Comparison of ENCODE assay signal across 1 cellular context in genomic region chr12:131933387-131933786, GRCh38.
TF ChIP-seq lines count a peak whose summit lies in the region.

No MANE protein-coding gene starts in this region.

TF ChIP-seq in K562, 482 proteins besides CTCF, POLR2A, EP300 and RAD21:
- TF ChIP-seq ZNF695 (CRISPR knock-in tag; IDR thresholded peaks at IDR 0.05) (no peak), CBX5 (IDR thresholded peaks at IDR 0.05; ENCODE audit: borderline replicate concordance, low read depth) (no peak), MED1 (CRISPR knock-in tag; IDR thresholded peaks at IDR 0.05; ENCODE audit: borderline replicate concordance) (no peak), POLR2H (tag; IDR thresholded peaks at IDR 0.05; ENCODE audit: low read depth) (no peak), RBFOX2 (IDR thresholded peaks at IDR 0.05; ENCODE audit: low read depth, low read length) (0 out of 2 replicates have a peak, but pooled peaks have one; percentile 32), KDM4B (IDR thresholded peaks at IDR 0.05; ENCODE audit: borderline replicate concordance in 2 of 2, low read depth in 1 of 2) (no peak), ZNF41 (CRISPR knock-in tag; conservative IDR thresholded peaks at IDR 0.05) (no peak)
